In genomic region chr4:139740531-139741041, GRCh38 we compare ENCODE assay signal across 8 cellular contexts.
DNase-seq lines count a peak whose midpoint lies in the region; ATAC-seq and TF ChIP-seq lines count a peak whose summit lies in the region.

No MANE protein-coding gene starts in this region.

- peak overlapping the region; percentile 15 for H3K4me3 Mint-ChIP-seq in neural crest cell

- H3K27ac ChIP-seq in HL-60 (replicated peaks), result no peak overlapping the region

- H3K27me3 ChIP-seq in HL-60 (ENCODE audit: insufficient read depth, poor library complexity, severe bottlenecking), result no peaks in the 10 kb centered on the region

- peak overlapping the region; percentile 1 for H3K27ac Mint-ChIP-seq in neural crest cell (ENCODE audit: unreplicated experiment)

- ATAC-seq in esophagus mucosa (peak; percentile 87), HG03354 (IDR thresholded peaks at IDR 0.05; ENCODE audit: poor library complexity, severe bottlenecking, unreplicated experiment) (no peak), GM18861 (IDR thresholded peaks at IDR 0.05; ENCODE audit: unreplicated experiment) (no peak), GM18868 (IDR thresholded peaks at IDR 0.05; ENCODE audit: unreplicated experiment) (no peak)

- H3K36me3 Mint-ChIP-seq in neural crest cell (ENCODE audit: low read depth), result peaks cover 3% of the 10 kb centered on the region

- TF ChIP-seq CTCF in HL-60 (IDR thresholded peaks at IDR 0.05; ENCODE audit: insufficient read depth, low read length) (no peak), neural crest cell (conservative IDR thresholded peaks at IDR 0.05) (no peak)

- H3K27me3 Mint-ChIP-seq in neural crest cell (ENCODE audit: low read depth), result no peaks in the 10 kb centered on the region

- DNase-seq in HL-60 (ENCODE audit: low read depth in 1 of 2, low spot score in 1 of 2) (peak; percentile 23 to 62), RKO (ENCODE audit: low spot score) (peak; percentile 3), neural crest cell (ENCODE audit: low read depth, low spot score) (no peak)
- DNase-seq in effector CD8-positive, alpha-beta T cell (lab: John Stamatoyannopoulos, UW), result no peak

- no peaks in the 10 kb centered on the region for H3K9me3 Mint-ChIP-seq in neural crest cell

- peaks cover 65% of the 10 kb centered on the region for H3K4me1 Mint-ChIP-seq in neural crest cell

- no peak overlapping the region for H3K4me3 ChIP-seq in HL-60 (replicated peaks; ENCODE audit: insufficient read depth, low read length)

Comparison
In these comparisons a context has a peak if more than half of its experiments do, and no peak if none do; other contexts are left out.
1. DNase-seq: peak in HL-60 (2 of 2) and RKO (single experiment); none in neural crest cell (single experiment) and effector CD8-positive, alpha-beta T cell (single experiment).